19 cellular contexts compared by ENCODE assay signal in genomic region chr1:100683448-100684349, GRCh38. TPM values are rescaled to one million over a fixed set of nuclear protein-coding genes. Genes with fewer than 3 reads are reported as not detected.
DNase-seq lines count a peak whose midpoint lies in the region; ATAC-seq, FAIRE-seq and TF ChIP-seq lines count a peak whose summit lies in the region.
"Had no signal": no experiment of that assay in that cellular context is flagged by ENCODE, and none has a peak within 500 bp of the region (broad histone marks: within the 10 kb centered on the region; RNA-seq: fewer than 3 reads in every experiment).

No MANE protein-coding gene starts in this region.

- H3K27me3 ChIP-seq in GM12878 (replicated peaks in 1 of 2; ENCODE audit: control insufficient read depth in 2 of 2, insufficient read depth in 2 of 2, low read length in 1 of 2), result no peaks in the 10 kb centered on the region

- in situ Hi-C loops in GM12878 (cut with MboI), result no loop called here

- no peak for TF ChIP-seq EP300 in GM12878 (IDR thresholded peaks at IDR 0.05; ENCODE audit: borderline replicate concordance in 1 of 2, control insufficient read depth in 1 of 2, low read depth in 2 of 2, low read length in 2 of 2)

- H3K9me3 Mint-ChIP-seq in memory B cell, result peaks cover 11% of the 10 kb centered on the region

- H3K4me3 Mint-ChIP-seq in memory B cell, result peak overlapping the region; percentile 58
- H3K4me3 Mint-ChIP-seq: CD8-positive, alpha-beta T cell had no signal

- peaks cover 5% of the 10 kb centered on the region for H3K36me3 Mint-ChIP-seq in memory B cell
- H3K36me3 Mint-ChIP-seq: CD8-positive, alpha-beta T cell had no signal

- CTCF ChIA-PET in GM12878 (lab: Yijun Ruan, JAX), result interaction anchor here (0.6 to 0.9 kb wide), 3 partner anchors 20 to 136 kb away, joined by 3 read pairs; no protein-coding TSS in a partner anchor

- 0 out of 2 replicates have a peak overlapping the region, but pooled peaks have one; percentile 15 for H3K4me2 ChIP-seq in GM12878 (ENCODE audit: control insufficient read depth, insufficient read depth)
- H3K4me2 ChIP-seq: A549, KMS-11 had no signal

- H4K20me1 ChIP-seq in GM12878 (ENCODE audit: control insufficient read depth, insufficient read depth), result no peaks in the 10 kb centered on the region

- FAIRE-seq in GM12878 (lab: Jason Lieb, UNC), result no peak
- FAIRE-seq: A549, GM19239, RCC 7860 had no signal

- no peaks in the 10 kb centered on the region for H3K36me3 ChIP-seq in GM12878 (ENCODE audit: control insufficient read depth in 2 of 2, insufficient read depth in 2 of 2, low read length in 1 of 2)

- intact Hi-C loops in GM12878 (cut with micrococcal nuclease; ENCODE audit: unreplicated experiment), result no loop called here

- no peak overlapping the region for H3K9ac ChIP-seq in GM12878 (ENCODE audit: control insufficient read depth, insufficient read depth, low read length)
- H3K9ac ChIP-seq: KMS-11 had no signal

- no peak overlapping the region for H3K4me3 ChIP-seq in GM12878
- H3K4me3 ChIP-seq: A549 had no signal

- no peaks in the 10 kb centered on the region for H3K9me3 ChIP-seq in GM12878 (replicated peaks; ENCODE audit: control insufficient read depth, insufficient read depth, low read length)
- H3K9me3 ChIP-seq: A549 had no signal

- peak; percentile 68 for DNase-seq in CD1c-positive myeloid dendritic cell (ENCODE audit: extremely low spot score)
- peak; percentile 16 for DNase-seq in GM12878 (ENCODE audit: low read depth, low spot score)
- no peak for DNase-seq in memory B cell (ENCODE audit: low spot score in 2 of 2)
- no peak for DNase-seq in NCI-H1417 treated with DMSO at 0.1 percent for 48 hours (lab: John Stamatoyannopoulos, UW)
- DNase-seq in NCI-H524 (lab: John Stamatoyannopoulos, UW), result no peak
- no peak for DNase-seq in DMS79 (lab: John Stamatoyannopoulos, UW)
- DNase-seq in inferior parietal cortex (ENCODE audit: extremely low spot score), result no peak
- DNase-seq: CD8-positive, alpha-beta T cell; MM.1S; NCI-H1930; NCI-H2171; NCI-H82; SHP77 treated with DMSO at 0.1 percent for 48 hours had no signal

- no peaks in the 10 kb centered on the region for H3K79me2 ChIP-seq in GM12878 (ENCODE audit: control insufficient read depth, insufficient read depth, low read length)

- POLR2A ChIA-PET in GM12878 (lab: Charles Lee), result no interaction called here

- H3K27ac ChIP-seq in GM12878 (ENCODE audit: control insufficient read depth, insufficient read depth), result no peak overlapping the region
- H3K27ac ChIP-seq: A549, KMS-11 had no signal

- ATAC-seq in HG02973 (IDR thresholded peaks at IDR 0.05; ENCODE audit: unreplicated experiment) (peak; percentile 63), GM12878 (peak; percentile 67), memory B cell (ENCODE audit: low read depth) (peak; percentile 91)
- ATAC-seq: A549; CD8-positive, alpha-beta T cell had no signal

- no TSS peak for BruUV-seq in GM12878 (replicated peaks; lab: Mats Ljungman, UMichigan)

- peak overlapping the region; percentile 95 for H3K27ac Mint-ChIP-seq in memory B cell
- H3K27ac Mint-ChIP-seq: CD8-positive, alpha-beta T cell had no signal

- no peak for TF ChIP-seq POLR2A in GM12878 (IDR thresholded peaks at IDR 0.05; ENCODE audit: low read depth, low read length)

- 25% methylated on average over 2 of the region's 2 CpGs for WGBS in GM12878 (ENCODE audit: insufficient coverage, insufficient replicate concordance, low lambda C conversion rate, missing lambda C conversion rate)

- no peak for TF ChIP-seq CTCF in GM12878 (IDR thresholded peaks at IDR 0.05 in 2 of 3, conservative IDR thresholded peaks at IDR 0.05 in 1 of 3; ENCODE audit: control insufficient read depth in 2 of 3, extremely low read depth in 1 of 3, insufficient read depth in 1 of 3, low read depth in 3 of 3, low read length in 3 of 3)

- RAD21 ChIA-PET in GM12878 (lab: Charles Lee; ENCODE audit: unreplicated experiment), result interaction anchor here (0.8 to 1.5 kb wide), 3 partner anchors 36 to 231 kb away, joined by 3 to 4 read pairs (median 4); partner anchors contain the start of gene VCAM1

- H3K4me1 ChIP-seq in GM12878 (ENCODE audit: control insufficient read depth, insufficient read depth, low read length), result peaks cover 9% of the 10 kb centered on the region; the same call in 1 of the 2 replicates
- H3K4me1 ChIP-seq: A549 had no signal

- H2AFZ ChIP-seq in GM12878 (ENCODE audit: control insufficient read depth, low read depth, low read length), result peak overlapping the region; percentile 55

- SMC1A ChIA-PET in GM12878 (lab: Charles Lee; ENCODE audit: uncharacterized antibody, unreplicated experiment), result interaction anchor here (0.7 to 1.6 kb wide), 5 partner anchors 23 to 44 kb away, joined by 3 to 7 read pairs (median 3); partner anchors contain the start of gene VCAM1

- peaks cover 25% of the 10 kb centered on the region for H3K4me1 Mint-ChIP-seq in memory B cell

- H3K27me3 Mint-ChIP-seq in memory B cell, result no peaks in the 10 kb centered on the region

- no peak for TF ChIP-seq RAD21 in GM12878 (IDR thresholded peaks at IDR 0.05; ENCODE audit: insufficient read depth, low read depth, low read length)

TF ChIP-seq in GM12878, 131 proteins besides CTCF, POLR2A, EP300 and RAD21 (continues in another document):
- TF ChIP-seq ZNF207 (IDR thresholded peaks at IDR 0.05; ENCODE audit: borderline replicate concordance), result no peak
- no peak for TF ChIP-seq ZNF274 (IDR thresholded peaks at IDR 0.05; ENCODE audit: insufficient read depth, insufficient read length)
- no peak for TF ChIP-seq RAD51 (IDR thresholded peaks at IDR 0.05)
- TF ChIP-seq USF2 (IDR thresholded peaks at IDR 0.05; ENCODE audit: borderline replicate concordance, low read depth, low read length), result no peak
- TF ChIP-seq HCFC1 (IDR thresholded peaks at IDR 0.05; ENCODE audit: low read length), result no peak
- TF ChIP-seq CHD1 (IDR thresholded peaks at IDR 0.05; ENCODE audit: low read depth, low read length), result no peak
- no peak for TF ChIP-seq NFIC (IDR thresholded peaks at IDR 0.05; ENCODE audit: low read depth, low read length)
- no peak for TF ChIP-seq SMARCA5 (IDR thresholded peaks at IDR 0.05)
- TF ChIP-seq IKZF2 (IDR thresholded peaks at IDR 0.05), result peak; percentile 24 to 41; a peak in 2 of 4 replicates
- no peak for TF ChIP-seq NRF1 (conservative IDR thresholded peaks at IDR 0.05; ENCODE audit: low read depth, low read length)
- peak; percentile 95 for TF ChIP-seq MLLT1 (IDR thresholded peaks at IDR 0.05)
- 0 out of 2 replicates have a peak, but pooled peaks have one; percentile 9 for TF ChIP-seq EED (IDR thresholded peaks at IDR 0.05; ENCODE audit: low read depth)
- no peak for TF ChIP-seq RCOR1 (conservative IDR thresholded peaks at IDR 0.05; ENCODE audit: low read depth, low read length)
- no peak for TF ChIP-seq FOXM1 (IDR thresholded peaks at IDR 0.05; ENCODE audit: low read depth, low read length)
- no peak for TF ChIP-seq MTA3 (IDR thresholded peaks at IDR 0.05; ENCODE audit: borderline replicate concordance, low read length)
- TF ChIP-seq DPF2 (IDR thresholded peaks at IDR 0.05), result peak; percentile 31; the same call in 1 of the 2 replicates
- TF ChIP-seq KDM1A (IDR thresholded peaks at IDR 0.05; ENCODE audit: borderline replicate concordance), result no peak
- TF ChIP-seq CBX5 (IDR thresholded peaks at IDR 0.05; ENCODE audit: low read depth), result no peak
- TF ChIP-seq MTA2 (IDR thresholded peaks at IDR 0.05; ENCODE audit: low read depth), result peak; percentile 44
- no peak for TF ChIP-seq CBFB (IDR thresholded peaks at IDR 0.05; ENCODE audit: low read depth)
- no peak for TF ChIP-seq CHD4 (IDR thresholded peaks at IDR 0.05)

RNA-seq across cellular contexts. Expression of gene VCAM1, which starts 35.8 kb away (rescaled TPM):
- total RNA-seq in GM12878 (2013; cell fraction: nucleolus; rRNA removed), result 18.9 and 20.0 TPM in 2 replicates
- total RNA-seq in GM12878 (2014; rRNA removed) (7.4 and 9.5 TPM in 2 replicates), GM12878 (2014; rRNA removed; fragmentation: Illumina TruSeq; extraction: Trizol) (9.1 and 10.0 TPM in 2 replicates), GM12878 (2021) (5.9 and 6.1 TPM in 2 replicates)
- 1.5 TPM for polyA plus RNA-seq in GM12878 (2011; ENCODE audit: low read depth)
- polyA plus RNA-seq in GM12878 (2011; rRNA removed) (13.6 and 19.0 TPM in 2 replicates), GM12878 (2014; fragmentation: Illumina TruSeq; extraction: Trizol) (7.5 and 11.7 TPM in 2 replicates), GM12878 (2014; fragmentation: Nextera tagmentation; extraction: Ambion mirVana) (1 to 10 TPM; 7.7 to 9.1 TPM), GM12878 (2014; rRNA removed) (4.2 and 5.2 TPM in 2 replicates), GM12878 (2016; fragmentation: Nextera tagmentation; extraction: Ambion mirVana) (1 to 10 TPM; 5.0 to 5.8 TPM)
- polyA plus RNA-seq in GM12878 (2011; cell fraction: cytosol; rRNA removed), result 6.1 and 7.0 TPM in 2 replicates
- polyA plus RNA-seq in GM12878 (2011; cell fraction: nucleus; rRNA removed), result 9.8 and 12.2 TPM in 2 replicates
- 1.9 and 2.3 TPM in 2 replicates for polyA plus RNA-seq in GM12878 (2012)
- 14.3 and 18.8 TPM in 2 replicates for polyA minus RNA-seq in GM12878 (2011; rRNA and poly(A)+ RNA removed)
- polyA minus RNA-seq in GM12878 (2011; cell fraction: cytosol; rRNA and poly(A)+ RNA removed), result 7.2 and 7.9 TPM in 2 replicates
- 9.1 and 10.3 TPM in 2 replicates for polyA minus RNA-seq in GM12878 (2011; cell fraction: nucleus; rRNA and poly(A)+ RNA removed)
- total RNA-seq: NCI-H460 had no signal

Comparison
In these comparisons a context has a peak if more than half of its experiments do, and no peak if none do; other contexts are left out.
1. DNase-seq: peak in CD1c-positive myeloid dendritic cell (single experiment) and GM12878 (single experiment); none in memory B cell (0 of 2), NCI-H1417 treated with DMSO at 0.1 percent for 48 hours (single experiment), NCI-H524 (0 of 2), DMS79 (single experiment) and inferior parietal cortex (single experiment).
2. Peak in every context shown above with its lines, with median percentiles within 50 percentile points of each other: ATAC-seq.